Comparison of ENCODE assay signal across 1 cellular context in genomic region chr11:110329441-110329840, GRCh38.
TF ChIP-seq lines count a peak whose summit lies in the region.

No MANE protein-coding gene starts in this region.

TF ChIP-seq in GM23338, 12 proteins besides CTCF, POLR2A, EP300 and RAD21:
- TF ChIP-seq EZH2 (IDR thresholded peaks at IDR 0.05; ENCODE audit: low read depth, unreplicated experiment), result no peak
- TF ChIP-seq STAT1 (IDR thresholded peaks at IDR 0.05; ENCODE audit: unreplicated experiment), result no peak
- no peak for TF ChIP-seq ZNF462 (CRISPR knock-in tag; IDR thresholded peaks at IDR 0.05)
- TF ChIP-seq, protein P1, sequence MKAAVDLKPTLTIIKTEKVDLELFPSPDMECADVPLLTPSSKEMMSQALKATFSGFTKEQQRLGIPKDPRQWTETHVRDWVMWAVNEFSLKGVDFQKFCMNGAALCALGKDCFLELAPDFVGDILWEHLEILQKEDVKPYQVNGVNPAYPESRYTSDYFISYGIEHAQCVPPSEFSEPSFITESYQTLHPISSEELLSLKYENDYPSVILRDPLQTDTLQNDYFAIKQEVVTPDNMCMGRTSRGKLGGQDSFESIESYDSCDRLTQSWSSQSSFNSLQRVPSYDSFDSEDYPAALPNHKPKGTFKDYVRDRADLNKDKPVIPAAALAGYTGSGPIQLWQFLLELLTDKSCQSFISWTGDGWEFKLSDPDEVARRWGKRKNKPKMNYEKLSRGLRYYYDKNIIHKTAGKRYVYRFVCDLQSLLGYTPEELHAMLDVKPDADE (IDR thresholded peaks at IDR 0.05), result no peak
- TF ChIP-seq ZNF331 (CRISPR knock-in tag; IDR thresholded peaks at IDR 0.05; ENCODE audit: low read depth), result no peak
- TF ChIP-seq POLR2AphosphoS5 (IDR thresholded peaks at IDR 0.05; ENCODE audit: low read depth), result no peak
- no peak for TF ChIP-seq CREB1 (CRISPR knock-in tag; IDR thresholded peaks at IDR 0.05; ENCODE audit: low read depth)
